In the genomic region with DNA sequence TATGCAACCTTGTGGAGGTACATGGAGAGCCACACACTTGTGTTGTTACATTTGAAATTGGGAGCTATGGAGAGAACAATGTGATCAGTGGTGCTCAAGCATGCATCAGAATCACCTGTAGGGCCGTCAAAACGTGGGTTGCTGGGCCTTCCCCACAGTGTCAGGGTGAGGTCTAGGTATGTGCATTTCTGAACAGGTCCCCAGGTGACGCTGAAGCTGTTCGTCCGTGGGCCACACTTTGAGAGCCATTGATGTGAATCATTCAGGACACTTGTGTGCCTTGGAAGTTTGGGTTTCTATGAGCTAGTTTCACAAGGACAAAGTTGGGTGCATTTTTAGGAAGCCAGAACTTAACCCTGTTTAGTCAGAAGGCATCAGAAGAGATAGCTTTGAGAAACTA, we compare ENCODE assay signal across 32 cellular contexts.
"Had no signal": no experiment of that assay in that cellular context is flagged by ENCODE, and none has a peak within 500 bp of the region (broad histone marks: within the 10 kb centered on the region; RNA-seq: fewer than 3 reads in every experiment).

No MANE protein-coding gene starts in this region.

- H3K27me3 ChIP-seq: adrenal gland, body of pancreas, brain microvascular endothelial cell, breast epithelium had no signal

- H3K9me3 ChIP-seq: adrenal gland, body of pancreas, breast epithelium had no signal

- H3K4me1 ChIP-seq: adrenal gland, body of pancreas, breast epithelium had no signal

- H3K36me3 ChIP-seq: adrenal gland, brain microvascular endothelial cell, breast epithelium had no signal

- H3K4me3 ChIP-seq: adrenal gland, body of pancreas, breast epithelium had no signal

- ATAC-seq: activated CD8-positive, alpha-beta T cell treated with anti-CD3 and anti-CD28 coated beads for 36 hours; activated naive CD4-positive, alpha-beta T cell treated with anti-CD3 and anti-CD28 coated beads, Interleukin-2, amount 50 U/mL, for 72 hours; activated T-cell treated with anti-CD3 and anti-CD28 coated beads, Interleukin-2, amount 50 U/mL, for 4 hours; activated T-cell treated with anti-CD3 and anti-CD28 coated beads, Interleukin-2, amount 50 U/mL, for 72 hours; activated T-helper 17 cell treated with anti-CD3 and anti-CD28 coated beads, Interleukin-2, amount 50 U/mL, for 72 hours; body of pancreas had no signal

- DNase-seq: activated B cell treated with CpG ODN at 0.5 μM for 24 hours; activated CD4-positive, alpha-beta memory T cell treated with anti-CD3 and anti-CD28 coated beads for 36 hours; activated CD4-positive, alpha-beta T cell treated with anti-CD3 and anti-CD28 coated beads for 4 hours; activated CD4-positive, alpha-beta T cell treated with anti-CD3 and anti-CD28 coated beads, Interleukin-2, amount 10 ng/mL, durations not matched to agents 24 days and 14 days; activated CD4-positive, alpha-beta T cell treated with anti-CD3 and anti-CD28 coated beads, Interleukin-2, amount 50 U/mL, for 1 hour; activated CD4-positive, alpha-beta T cell treated with anti-CD3 and anti-CD28 coated beads, Interleukin-2, amount 50 U/mL, for 4 hours; activated CD4-positive, CD25-positive, alpha-beta regulatory T cell treated with anti-CD3 and anti-CD28 coated beads, Interleukin-2, amount 50 U/mL, for 72 hours; activated CD8-positive, alpha-beta memory T cell treated with anti-CD3 and anti-CD28 coated beads, Interleukin-2, amount 50 U/mL, for 4 hours; activated CD8-positive, alpha-beta T cell treated with anti-CD3 and anti-CD28 coated beads for 36 hours; activated effector memory CD4-positive, alpha-beta T cell treated with anti-CD3 and anti-CD28 coated beads, Interleukin-2, amount 50 U/mL, for 16 hours; activated gamma-delta T cell treated with Interleukin-2 at 50 U/mL for 16 hours; activated naive CD4-positive, alpha-beta T cell; activated naive CD4-positive, alpha-beta T cell treated with anti-CD3 and anti-CD28 coated beads for 36 hours; activated naive CD4-positive, alpha-beta T cell treated with anti-CD3 and anti-CD28 coated beads, Interleukin-2, amount 50 U/mL, for 16 hours; activated naive CD8-positive, alpha-beta T cell treated with anti-CD3 and anti-CD28 coated beads for 36 hours; activated T-cell treated with anti-CD3 and anti-CD28 coated beads for 4 hours; activated T-cell treated with anti-CD3 and anti-CD28 coated beads, Interleukin-2, amount 50 U/mL, for 1 hour; activated T-cell treated with anti-CD3 and anti-CD28 coated beads, Interleukin-2, amount 50 U/mL, for 4 hours; activated T-cell treated with anti-CD3 and anti-CD28 coated beads, Interleukin-2, amount 50 U/mL, for 72 hours; adrenal gland; amniotic stem cell; aorta; body of pancreas; brain microvascular endothelial cell; caudate nucleus; cerebellar nuclear complex; T-helper 1 cell; T-helper 9 cell had no signal

- H3K27ac ChIP-seq: body of pancreas, brain microvascular endothelial cell, breast epithelium, VCaP had no signal
